ENCODE assay signal across 1 cellular context in genomic region chr1:223231011-223231572, GRCh38.
TF ChIP-seq lines count a peak whose summit lies in the region.

No MANE protein-coding gene starts in this region.

TF ChIP-seq in K562, 482 proteins besides CTCF, POLR2A, EP300 and RAD21 (continued from another document):
- TF ChIP-seq ZNF24 (IDR thresholded peaks at IDR 0.05) = no peak
- TF ChIP-seq ZFP1 (CRISPR knock-in tag; IDR thresholded peaks at IDR 0.05) = no peak
- TF ChIP-seq MYBL2 (IDR thresholded peaks at IDR 0.05; ENCODE audit: low read depth) = no peak
- TF ChIP-seq MYBL2 (CRISPR knock-in tag; IDR thresholded peaks at IDR 0.05; ENCODE audit: borderline replicate concordance) = no peak
- no peak for TF ChIP-seq ZNF23 (CRISPR knock-in tag; IDR thresholded peaks at IDR 0.05)
- TF ChIP-seq, protein P1, sequence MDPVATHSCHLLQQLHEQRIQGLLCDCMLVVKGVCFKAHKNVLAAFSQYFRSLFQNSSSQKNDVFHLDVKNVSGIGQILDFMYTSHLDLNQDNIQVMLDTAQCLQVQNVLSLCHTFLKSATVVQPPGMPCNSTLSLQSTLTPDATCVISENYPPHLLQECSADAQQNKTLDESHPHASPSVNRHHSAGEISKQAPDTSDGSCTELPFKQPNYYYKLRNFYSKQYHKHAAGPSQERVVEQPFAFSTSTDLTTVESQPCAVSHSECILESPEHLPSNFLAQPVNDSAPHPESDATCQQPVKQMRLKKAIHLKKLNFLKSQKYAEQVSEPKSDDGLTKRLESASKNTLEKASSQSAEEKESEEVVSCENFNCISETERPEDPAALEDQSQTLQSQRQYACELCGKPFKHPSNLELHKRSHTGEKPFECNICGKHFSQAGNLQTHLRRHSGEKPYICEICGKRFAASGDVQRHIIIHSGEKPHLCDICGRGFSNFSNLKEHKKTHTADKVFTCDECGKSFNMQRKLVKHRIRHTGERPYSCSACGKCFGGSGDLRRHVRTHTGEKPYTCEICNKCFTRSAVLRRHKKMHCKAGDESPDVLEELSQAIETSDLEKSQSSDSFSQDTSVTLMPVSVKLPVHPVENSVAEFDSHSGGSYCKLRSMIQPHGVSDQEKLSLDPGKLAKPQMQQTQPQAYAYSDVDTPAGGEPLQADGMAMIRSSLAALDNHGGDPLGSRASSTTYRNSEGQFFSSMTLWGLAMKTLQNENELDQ (CRISPR knock-in tag; IDR thresholded peaks at IDR 0.05; ENCODE audit: borderline replicate concordance) = no peak
- TF ChIP-seq LARP7 (IDR thresholded peaks at IDR 0.05) = no peak
- TF ChIP-seq NUFIP1 (IDR thresholded peaks at IDR 0.05; ENCODE audit: partially characterized antibody) = no peak
